1 cellular context compared by ENCODE assay signal in genomic region chr11:9831122-9831521, GRCh38.
TF ChIP-seq lines count a peak whose summit lies in the region.

No MANE protein-coding gene starts in this region.

TF ChIP-seq in HCT116, 20 proteins besides CTCF, POLR2A, EP300 and RAD21 (continued from another document):
- no peak for TF ChIP-seq JUND (IDR thresholded peaks at IDR 0.05)
- no peak for TF ChIP-seq ZBTB33 (IDR thresholded peaks at IDR 0.05; ENCODE audit: extremely low read depth, insufficient replicate concordance, low read length)
- TF ChIP-seq SP1 (IDR thresholded peaks at IDR 0.05; ENCODE audit: low read depth) = no peak
- TF ChIP-seq EGR1 (IDR thresholded peaks at IDR 0.05; ENCODE audit: low read depth) = no peak
- TF ChIP-seq, protein P1, sequence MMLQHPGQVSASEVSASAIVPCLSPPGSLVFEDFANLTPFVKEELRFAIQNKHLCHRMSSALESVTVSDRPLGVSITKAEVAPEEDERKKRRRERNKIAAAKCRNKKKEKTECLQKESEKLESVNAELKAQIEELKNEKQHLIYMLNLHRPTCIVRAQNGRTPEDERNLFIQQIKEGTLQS (IDR thresholded peaks at IDR 0.05) = no peak
